In the genomic region with DNA sequence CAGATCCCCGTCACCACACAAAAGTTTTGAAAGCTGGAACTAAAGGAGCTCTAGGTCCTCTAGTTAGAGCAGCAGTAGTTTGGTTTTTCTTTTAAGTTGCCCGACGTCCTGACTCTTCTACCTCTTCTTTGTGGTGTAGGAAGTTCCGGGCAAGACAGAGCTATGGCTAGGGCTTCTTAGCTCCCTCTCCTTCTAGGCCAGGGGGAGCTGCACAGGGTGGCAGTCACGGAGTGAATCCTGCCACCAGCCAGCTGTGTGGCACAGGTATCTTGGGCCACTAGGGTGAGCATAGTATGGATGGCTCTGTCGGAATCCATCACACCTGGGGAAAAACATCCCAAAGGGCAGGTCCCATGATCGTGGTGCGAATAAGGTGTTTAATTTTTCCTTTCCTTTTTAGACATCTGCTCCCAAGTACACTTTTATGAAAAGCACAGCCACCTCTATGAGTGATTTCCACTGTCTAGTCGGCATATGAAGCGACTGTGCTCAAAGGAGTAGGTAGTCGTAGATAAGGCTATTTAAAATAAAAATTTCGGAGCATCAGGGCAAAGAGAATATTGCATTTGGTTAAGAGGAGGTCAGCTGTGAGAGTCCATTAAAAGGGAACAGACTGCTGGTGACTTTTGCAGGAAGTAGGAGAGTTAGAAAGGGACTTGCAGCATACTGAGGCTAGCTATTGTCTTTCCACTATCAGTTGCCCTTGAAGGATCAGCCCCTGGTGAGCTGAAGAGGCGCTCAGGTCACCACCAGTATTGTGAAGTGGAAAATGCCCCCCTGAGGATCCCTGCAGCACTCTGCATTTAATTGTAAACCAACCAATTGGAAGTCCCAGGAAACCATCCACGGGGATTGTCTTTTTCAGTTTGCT, we compare ENCODE assay signal across 8 cellular contexts. TPM values are rescaled to one million over a fixed set of nuclear protein-coding genes. Genes with fewer than 3 reads are reported as not detected.
DNase-seq lines count a peak whose midpoint lies in the region; ATAC-seq and TF ChIP-seq lines count a peak whose summit lies in the region.

No MANE protein-coding gene starts in this region.

- peak overlapping the region; percentile 97 for H3K4me3 Mint-ChIP-seq in T-helper 17 cell
- peak overlapping the region; percentile 79 for H3K4me3 Mint-ChIP-seq in natural killer cell

- H3K27me3 Mint-ChIP-seq in T-helper 17 cell (no peaks in the 10 kb centered on the region), natural killer cell (ENCODE audit: low read depth in 2 of 2) (peaks cover 0 to 4% of the 10 kb centered on the region in 2 donors)

- ATAC-seq in T-helper 17 cell, result peak; percentile 53
- ATAC-seq in natural killer cell, result no peak

- H3K4me3 ChIP-seq in H7 (ENCODE audit: insufficient read depth, low read depth, low read length), result 0 out of 2 replicates have a peak overlapping the region, but pooled peaks have one; percentile 0
- peak overlapping the region; percentile 66 for H3K4me3 ChIP-seq in ectodermal cell (ENCODE audit: insufficient read depth, low read depth, low read length)

- peaks cover 30% of the 10 kb centered on the region for H3K4me1 ChIP-seq in ectodermal cell (ENCODE audit: control insufficient read depth, insufficient read depth, low read length)

- intact Hi-C loops in natural killer cell (cut with micrococcal nuclease), result loop anchor here (5.0 kb wide), 1 partner anchor 263 kb away; no protein-coding TSS in a partner anchor

- H3K9me3 Mint-ChIP-seq in natural killer cell, result no peaks in the 10 kb centered on the region

- H3K27ac ChIP-seq in ectodermal cell (ENCODE audit: insufficient read depth, low read depth, low read length, poor library complexity, severe bottlenecking), result peak overlapping the region; percentile 21

- H3K27ac Mint-ChIP-seq in T-helper 17 cell (peak overlapping the region; percentile 91), natural killer cell (no peak overlapping the region)

- H3K36me3 ChIP-seq in H7 (replicated peaks; ENCODE audit: control insufficient read depth, insufficient read depth, low read length) (no peaks in the 10 kb centered on the region), ectodermal cell (ENCODE audit: control insufficient read depth, insufficient read depth, low read length) (no peaks in the 10 kb centered on the region)

- 15 to 16% methylated on average over 13 to 14 of the region's 14 CpGs for WGBS in ectodermal cell, 2 experiments

- H3K9me3 ChIP-seq in T-helper 17 cell (ENCODE audit: control insufficient read depth, low read length, poor library complexity, severe bottlenecking) (no peaks in the 10 kb centered on the region), ectodermal cell (ENCODE audit: control insufficient read depth, low read length) (no peaks in the 10 kb centered on the region)

- peaks cover 17% of the 10 kb centered on the region for H3K27me3 ChIP-seq in H7 (ENCODE audit: control insufficient read depth, insufficient read depth, low read length)
- peaks cover 24% of the 10 kb centered on the region for H3K27me3 ChIP-seq in ectodermal cell (ENCODE audit: control insufficient read depth, insufficient read depth, low read length, poor library complexity, severe bottlenecking)

- peaks cover 57% of the 10 kb centered on the region for H3K4me1 Mint-ChIP-seq in T-helper 17 cell
- H3K4me1 Mint-ChIP-seq in natural killer cell, result peaks cover 24 to 34% of the 10 kb centered on the region in 2 donors

- no peak for TF ChIP-seq CTCF in natural killer cell (IDR thresholded peaks at IDR 0.05)

- peaks cover 8% of the 10 kb centered on the region for H3K36me3 Mint-ChIP-seq in T-helper 17 cell (ENCODE audit: low read depth)
- H3K36me3 Mint-ChIP-seq in natural killer cell, result no peaks in the 10 kb centered on the region

- DNase-seq in ACHN, result peak; percentile 59
- peak; percentile 80 for DNase-seq in H7
- peak in 1 of 3 donors; percentile 17 for DNase-seq in T-helper 17 cell
- DNase-seq in natural killer cell, result no peak
- no peak for DNase-seq in D341Med (ENCODE audit: low spot score)
- no peak for DNase-seq in NCI-H1694 (lab: John Stamatoyannopoulos, UW)
- no peak for DNase-seq in epidermal melanocyte (ENCODE audit: insufficient read length, low spot score)

- in situ Hi-C loops in ACHN (cut with HindIII; ENCODE audit: low pct_ligation_motif_present, low pct_unique_long_range_greater_than_20kb, low sequenced_read_pairs), result no loop called here

RNA-seq across cellular contexts. Expression of a gene that starts 2.1 kb away (rescaled TPM):
- 10.0 and 10.3 TPM in 2 replicates for total RNA-seq in H7 (2014; rRNA removed; shearing (Covaris generic))
- total RNA-seq in T-helper 17 cell (10 to 100 TPM; 84.9 to 93.9 TPM), natural killer cell (10 to 100 TPM; 19.6 to 29.0 (median 20.4) TPM)
- 16.8 TPM for polyA plus RNA-seq in ectodermal cell (2013, experiment 1 of 4)
- polyA plus RNA-seq in ectodermal cell (2013, experiment 2 of 4), result 15.6 TPM
- polyA plus RNA-seq in ectodermal cell (2013, experiment 3 of 4), result 11.3 TPM
- polyA plus RNA-seq in ectodermal cell (2013, experiment 4 of 4), result 12.9 TPM

Comparison
In these comparisons a context has a peak if more than half of its experiments do, and no peak if none do; other contexts are left out.
1. DNase-seq: peak in ACHN (single experiment) and H7 (single experiment); none in natural killer cell (single experiment), D341Med (single experiment), NCI-H1694 (single experiment) and epidermal melanocyte (single experiment).